In genomic region chr5:126499742-126500396, GRCh38 we compare ENCODE assay signal across 8 cellular contexts.
DNase-seq lines count a peak whose midpoint lies in the region; ATAC-seq and TF ChIP-seq lines count a peak whose summit lies in the region.

No MANE protein-coding gene starts in this region.

- H3K9me3 Mint-ChIP-seq in activated CD8-positive, alpha-beta T cell treated with anti-CD3 and anti-CD28 coated beads for 36 hours = no peaks in the 10 kb centered on the region

- ATAC-seq in GM19467 (IDR thresholded peaks at IDR 0.05; ENCODE audit: unreplicated experiment) = peak; percentile 71
- ATAC-seq in activated CD8-positive, alpha-beta T cell treated with anti-CD3 and anti-CD28 coated beads for 36 hours = peak; percentile 81

- H3K36me3 ChIP-seq in kidney epithelial cell (ENCODE audit: control insufficient read depth, insufficient read depth, low read length) = no peaks in the 10 kb centered on the region

- intact Hi-C loops in activated CD8-positive, alpha-beta T cell treated with anti-CD3 and anti-CD28 coated beads for 36 hours (cut with micrococcal nuclease) = loop anchor here (5.0 kb wide), 1 partner anchor 148 kb away; no protein-coding TSS in a partner anchor

- no peak overlapping the region for H3K27ac Mint-ChIP-seq in activated CD8-positive, alpha-beta T cell treated with anti-CD3 and anti-CD28 coated beads for 36 hours

- POLR2A ChIA-PET in activated CD8-positive, alpha-beta T cell treated with anti-CD3 and anti-CD28 coated beads for 36 hours (lab: Charles Lee) = interaction anchor here (1.2 to 1.6 kb wide), 2 partner anchors 10 to 49 kb away, joined by 3 to 5 read pairs; no protein-coding TSS in a partner anchor

- H3K27me3 Mint-ChIP-seq in activated CD8-positive, alpha-beta T cell treated with anti-CD3 and anti-CD28 coated beads for 36 hours = no peaks in the 10 kb centered on the region

- no peaks in the 10 kb centered on the region for H3K27me3 ChIP-seq in kidney epithelial cell (ENCODE audit: control insufficient read depth, insufficient read depth, low read length)

- peak; percentile 44 for DNase-seq in EL
- peak; percentile 29 for DNase-seq in activated CD8-positive, alpha-beta T cell treated with anti-CD3 and anti-CD28 coated beads for 36 hours
- no peak for DNase-seq in kidney epithelial cell (ENCODE audit: low read depth)
- DNase-seq in NCI-H1092 (lab: John Stamatoyannopoulos, UW) = no peak
- DNase-seq in DMS79 (lab: John Stamatoyannopoulos, UW) = no peak
- DNase-seq in COLO829 (ENCODE audit: low spot score) = no peak

- peak; percentile 64 for TF ChIP-seq RAD21 in Ishikawa (IDR thresholded peaks at IDR 0.05; ENCODE audit: low read depth)

- H3K4me3 Mint-ChIP-seq in activated CD8-positive, alpha-beta T cell treated with anti-CD3 and anti-CD28 coated beads for 36 hours = no peak overlapping the region

- no peak overlapping the region for H3K4me3 ChIP-seq in kidney epithelial cell (ENCODE audit: low read depth, low read length)

- peaks cover 22% of the 10 kb centered on the region for H3K4me1 Mint-ChIP-seq in activated CD8-positive, alpha-beta T cell treated with anti-CD3 and anti-CD28 coated beads for 36 hours (ENCODE audit: low read depth)

- no peaks in the 10 kb centered on the region for H3K36me3 Mint-ChIP-seq in activated CD8-positive, alpha-beta T cell treated with anti-CD3 and anti-CD28 coated beads for 36 hours (ENCODE audit: low read depth)

- TF ChIP-seq EP300 in Ishikawa (IDR thresholded peaks at IDR 0.05; ENCODE audit: borderline replicate concordance) = no peak

- CTCF ChIA-PET in activated CD8-positive, alpha-beta T cell treated with anti-CD3 and anti-CD28 coated beads for 36 hours (lab: Charles Lee) = interaction anchor here (0.6 to 3.9 kb wide), 49 partner anchors 9 to 161 kb away, joined by 3 to 53 read pairs (median 7); no protein-coding TSS in a partner anchor

- peak; percentile 69 for TF ChIP-seq CTCF in activated CD8-positive, alpha-beta T cell treated with anti-CD3 and anti-CD28 coated beads for 36 hours (IDR thresholded peaks at IDR 0.05)
- peak; percentile 56 for TF ChIP-seq CTCF in kidney epithelial cell (IDR thresholded peaks at IDR 0.05; ENCODE audit: insufficient read depth, low read length, poor library complexity, severe bottlenecking)

TF ChIP-seq in Ishikawa, 13 proteins besides CTCF, POLR2A, EP300 and RAD21:
- no peak for TF ChIP-seq USF1 (IDR thresholded peaks at IDR 0.05)
- no peak for TF ChIP-seq MAX (IDR thresholded peaks at IDR 0.05)
- TF ChIP-seq CREB1 (IDR thresholded peaks at IDR 0.05; ENCODE audit: low read depth) = no peak
- no peak for TF ChIP-seq TCF12 (IDR thresholded peaks at IDR 0.05; ENCODE audit: low read depth)
- TF ChIP-seq CEBPB (IDR thresholded peaks at IDR 0.05) = no peak
- no peak for TF ChIP-seq FOXM1 (IDR thresholded peaks at IDR 0.05; ENCODE audit: borderline replicate concordance, low read depth)
- TF ChIP-seq EGR1 (IDR thresholded peaks at IDR 0.05) = no peak
- TF ChIP-seq REST (IDR thresholded peaks at IDR 0.05; ENCODE audit: low read depth) = no peak
- TF ChIP-seq TEAD4 (IDR thresholded peaks at IDR 0.05) = no peak
- TF ChIP-seq YY1 (IDR thresholded peaks at IDR 0.05; ENCODE audit: low read depth) = no peak
- TF ChIP-seq NFIC (IDR thresholded peaks at IDR 0.05) = no peak
- no peak for TF ChIP-seq TAF1 (IDR thresholded peaks at IDR 0.05; ENCODE audit: low read depth)
- TF ChIP-seq ZBTB7A (IDR thresholded peaks at IDR 0.05; ENCODE audit: low read depth) = no peak

Comparison
In these comparisons a context has a peak if more than half of its experiments do, and no peak if none do; other contexts are left out.
1. DNase-seq: peak in EL (single experiment) and activated CD8-positive, alpha-beta T cell treated with anti-CD3 and anti-CD28 coated beads for 36 hours (single experiment); none in kidney epithelial cell (single experiment), NCI-H1092 (single experiment), DMS79 (single experiment) and COLO829 (single experiment).